Comparison of ENCODE assay signal across 9 cellular contexts in the genomic region with DNA sequence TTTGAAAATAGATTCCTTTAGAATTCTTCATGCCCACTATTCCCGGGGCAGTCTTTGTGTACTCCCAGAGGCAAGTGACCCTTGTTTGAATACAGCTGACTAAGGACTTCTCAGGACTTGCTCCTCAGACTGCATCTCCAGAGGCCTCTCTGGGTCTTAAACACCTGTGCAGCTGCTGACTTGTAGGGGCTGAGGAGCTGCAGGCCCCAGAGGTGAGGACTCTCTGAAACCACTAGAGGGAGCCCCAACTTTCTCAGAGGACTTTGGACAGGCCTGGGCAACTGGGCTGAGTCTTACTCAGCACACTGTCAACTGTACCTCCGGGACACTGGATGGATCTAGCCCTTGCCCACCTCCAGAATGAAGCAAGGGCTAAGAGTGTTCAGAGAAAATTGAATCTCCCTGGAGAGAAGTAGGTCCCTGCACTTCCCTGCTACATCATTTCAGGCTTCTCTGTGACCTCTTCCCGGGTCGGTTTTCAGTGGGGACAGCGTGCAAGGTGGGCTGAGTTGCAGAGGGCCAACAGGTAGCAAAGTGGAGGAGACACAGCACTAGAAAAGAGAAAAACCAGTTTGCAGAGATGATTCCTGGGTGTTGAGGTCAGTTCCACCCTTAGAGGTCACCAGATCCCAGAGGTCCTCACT.
DNase-seq lines count a peak whose midpoint lies in the region; ATAC-seq, FAIRE-seq and TF ChIP-seq lines count a peak whose summit lies in the region.
"Had no signal": no experiment of that assay in that cellular context is flagged by ENCODE, and none has a peak within 500 bp of the region (broad histone marks: within the 10 kb centered on the region; RNA-seq: fewer than 3 reads in every experiment).

No MANE protein-coding gene starts in this region.

- no peak for FAIRE-seq in frontal cortex (lab: Jason Lieb, UNC)

- peak; percentile 79 for TF ChIP-seq CTCF in GM12864 (IDR thresholded peaks at IDR 0.05; ENCODE audit: low read depth, low read length, missing control alignments)
- peak; percentile 52 to 86 (median 75) for TF ChIP-seq CTCF in HCT116 (IDR thresholded peaks at IDR 0.05 in 2 of 3, conservative IDR thresholded peaks at IDR 0.05 in 1 of 3; ENCODE audit: borderline replicate concordance in 1 of 3, insufficient read depth in 1 of 3, low read depth in 2 of 3, low read length in 2 of 3)
- TF ChIP-seq CTCF in KMS-11 (conservative IDR thresholded peaks at IDR 0.05; ENCODE audit: low read depth, low read length): peak; percentile 73
- peak; percentile 80 for TF ChIP-seq CTCF in epithelial cell of esophagus (IDR thresholded peaks at IDR 0.05; ENCODE audit: insufficient read depth, low read depth, low read length, missing control alignments)
- peak; percentile 45 for TF ChIP-seq CTCF in osteocyte (IDR thresholded peaks at IDR 0.05)

- H3K79me2 ChIP-seq in HCT116 (ENCODE audit: insufficient read depth, low read length) (no peaks in the 10 kb centered on the region), KMS-11 (ENCODE audit: insufficient read depth, low read depth) (no peaks in the 10 kb centered on the region)

- intact Hi-C loops in HCT116 (cut with micrococcal nuclease): loop anchor here (1.0 kb wide), 1 partner anchor 931 kb away; no protein-coding TSS in a partner anchor

- H3K9me2 ChIP-seq in HCT116 (ENCODE audit: insufficient read depth): no peaks in the 10 kb centered on the region

- TF ChIP-seq POLR2A in HCT116 (IDR thresholded peaks at IDR 0.05; ENCODE audit: borderline replicate concordance, extremely low read depth, insufficient read depth, insufficient read length): no peak

- no peaks in the 10 kb centered on the region for H3K4me1 ChIP-seq in HCT116 (ENCODE audit: control insufficient read depth in 1 of 2, insufficient read depth in 2 of 2, low read length in 2 of 2)
- H3K4me1 ChIP-seq in KMS-11 (ENCODE audit: low read depth, poor library complexity, severe bottlenecking): peaks cover 4% of the 10 kb centered on the region
- H3K4me1 ChIP-seq: SJSA1 had no signal

- CTCF ChIA-PET in HCT116 (lab: Charles Lee): interaction anchor here (1.0 to 2.2 kb wide), 6 partner anchors 13 to 948 kb away, joined by 3 to 14 read pairs (median 4); no protein-coding TSS in a partner anchor

- H3K27ac ChIP-seq in HCT116 (ENCODE audit: low read depth, low read length): no peak overlapping the region
- H3K27ac ChIP-seq in KMS-11: no peak overlapping the region
- H3K27ac ChIP-seq: SJSA1 had no signal

- POLR2A ChIA-PET in HCT116 (lab: Charles Lee): no interaction called here

- H3K4me2 ChIP-seq in HCT116 (ENCODE audit: low read length) (no peak overlapping the region), KMS-11 (no peak overlapping the region)

- H4K20me1 ChIP-seq in HCT116 (ENCODE audit: insufficient read depth) (no peaks in the 10 kb centered on the region), KMS-11 (ENCODE audit: insufficient read depth) (no peaks in the 10 kb centered on the region)

- no peak overlapping the region for H3K9ac ChIP-seq in HCT116 (ENCODE audit: low read length)
- no peak overlapping the region for H3K9ac ChIP-seq in KMS-11

- no TSS peak for BruUV-seq in HCT116 (replicated peaks; lab: Mats Ljungman, UMichigan)

- H3K9me3 Mint-ChIP-seq in osteocyte (ENCODE audit: unreplicated experiment): no peaks in the 10 kb centered on the region

- H3K4me3 ChIP-seq in GM12864 (ENCODE audit: low read depth, low read length) (no peak overlapping the region), HCT116 (replicated peaks in 1 of 2; ENCODE audit: low read depth in 1 of 2, low read length in 2 of 2) (no peak overlapping the region), KMS-11 (IDR thresholded peaks at IDR 0.05; ENCODE audit: insufficient read depth, low read depth, low read length) (no peak overlapping the region), epithelial cell of esophagus (ENCODE audit: low read length) (no peak overlapping the region)
- H3K4me3 ChIP-seq: SJSA1 had no signal

- RAD21 ChIA-PET in HCT116 (lab: Charles Lee; ENCODE audit: low non-redundant PET in 1 of 2, low total read pairs in 2 of 2, uncharacterized antibody in 2 of 2, unreplicated experiment in 2 of 2): interaction anchor here in 1 of 2 experiments (1.4 kb wide), 1 partner anchor 931 kb away, joined by 4 read pairs; no protein-coding TSS in a partner anchor

- H3K9me3 ChIP-seq in HCT116 (ENCODE audit: control insufficient read depth in 1 of 2, insufficient read depth in 1 of 2, low read depth in 1 of 2, low read length in 2 of 2): no peaks in the 10 kb centered on the region

- peaks cover 2% of the 10 kb centered on the region for H3K36me3 Mint-ChIP-seq in osteocyte (ENCODE audit: unreplicated experiment)

- H3K27ac Mint-ChIP-seq in osteocyte (ENCODE audit: unreplicated experiment): no peak overlapping the region

- H3K27me3 ChIP-seq in HCT116 (ENCODE audit: insufficient read depth, low read length): no peaks in the 10 kb centered on the region
- no peaks in the 10 kb centered on the region for H3K27me3 ChIP-seq in KMS-11 (ENCODE audit: insufficient read depth, low read depth)
- H3K27me3 ChIP-seq: SJSA1 had no signal

- no peak overlapping the region for H3K4me3 Mint-ChIP-seq in osteocyte (ENCODE audit: unreplicated experiment)

- H3K36me3 ChIP-seq in HCT116 (ENCODE audit: control insufficient read depth in 1 of 2, insufficient read depth in 2 of 2, low read length in 2 of 2) (no peaks in the 10 kb centered on the region), KMS-11 (ENCODE audit: insufficient read depth) (no peaks in the 10 kb centered on the region)
- H3K36me3 ChIP-seq: SJSA1 had no signal

- ATAC-seq in HCT116: peak; percentile 100

- in situ Hi-C loops in SK-MEL-5 (cut with HindIII; ENCODE audit: low pct_unique_long_range_greater_than_20kb, low sequenced_read_pairs): no loop called here

- peak; percentile 48 for TF ChIP-seq RAD21 in HCT116 (IDR thresholded peaks at IDR 0.05; ENCODE audit: low read depth)

- no peaks in the 10 kb centered on the region for H3K27me3 Mint-ChIP-seq in osteocyte (ENCODE audit: unreplicated experiment)

- H2AFZ ChIP-seq in HCT116 (ENCODE audit: low read depth, low read length, poor library complexity, severe bottlenecking): no peak overlapping the region
- no peak overlapping the region for H2AFZ ChIP-seq in KMS-11 (ENCODE audit: low read depth)

- DNase-seq in AG08395 (ENCODE audit: low spot score) (peak; percentile 53), GM12864 (ENCODE audit: low read depth) (no peak), HCT116 (ENCODE audit: low read depth, low spot score) (peak; percentile 60), SK-MEL-5 (ENCODE audit: low read depth, low spot score) (peak; percentile 81), epithelial cell of esophagus (ENCODE audit: low read depth) (peak; percentile 85), osteocyte (ENCODE audit: extremely low spot score, unreplicated experiment) (no peak), frontal cortex (ENCODE audit: low spot score in 2 of 2) (no peak)

- H3K4me1 Mint-ChIP-seq in osteocyte (ENCODE audit: unreplicated experiment): no peaks in the 10 kb centered on the region

TF ChIP-seq in HCT116, 20 proteins besides CTCF, POLR2A, EP300 and RAD21 (continues in another document):
- TF ChIP-seq ZBTB33 (IDR thresholded peaks at IDR 0.05; ENCODE audit: extremely low read depth, insufficient replicate concordance, low read length) (no peak), MAX (IDR thresholded peaks at IDR 0.05) (no peak), ATF3 (IDR thresholded peaks at IDR 0.05) (no peak), SIN3A (IDR thresholded peaks at IDR 0.05; ENCODE audit: low read depth) (no peak), CEBPB (IDR thresholded peaks at IDR 0.05; ENCODE audit: low read depth) (no peak), YY1 (IDR thresholded peaks at IDR 0.05; ENCODE audit: extremely low read depth, insufficient replicate concordance, low read depth, low read length) (no peak), JUND (IDR thresholded peaks at IDR 0.05) (no peak), ZFX (IDR thresholded peaks at IDR 0.05) (no peak), ELF1 (IDR thresholded peaks at IDR 0.05; ENCODE audit: borderline replicate concordance, low read depth) (no peak), ZNF274 (IDR thresholded peaks at IDR 0.05; ENCODE audit: low read depth, low read length) (no peak), TCF7L2 (IDR thresholded peaks at IDR 0.05; ENCODE audit: borderline replicate concordance, extremely low read depth, insufficient read depth, insufficient read length) (no peak), EGR1 (IDR thresholded peaks at IDR 0.05; ENCODE audit: low read depth) (no peak), CBX3 (IDR thresholded peaks at IDR 0.05; ENCODE audit: low read depth) (no peak), SRF (IDR thresholded peaks at IDR 0.05; ENCODE audit: low read depth) (no peak), POLR2AphosphoS5 (IDR thresholded peaks at IDR 0.05; ENCODE audit: low read depth, low read length) (no peak)

Comparison
In these comparisons a context has a peak if more than half of its experiments do, and no peak if none do; other contexts are left out.
1. DNase-seq: peak in AG08395 (single experiment), HCT116 (single experiment), SK-MEL-5 (single experiment) and epithelial cell of esophagus (single experiment); none in GM12864 (single experiment), osteocyte (single experiment) and frontal cortex (0 of 2).
2. Peak in every context shown above with its lines, with median percentiles within 50 percentile points of each other: CTCF ChIP-seq.